25 cellular contexts compared by ENCODE assay signal in genomic region chr7:104807676-104808075, GRCh38.
"Had no signal": no experiment of that assay in that cellular context is flagged by ENCODE, and none has a peak within 500 bp of the region (broad histone marks: within the 10 kb centered on the region; RNA-seq: fewer than 3 reads in every experiment).

No MANE protein-coding gene starts in this region.

- H3K4me3 ChIP-seq: ovary, psoas muscle, right lobe of liver, sigmoid colon, stomach, thoracic aorta, thyroid gland, tibial nerve, upper lobe of left lung, vagina had no signal

- H3K79me2 ChIP-seq: parathyroid adenoma had no signal

- H2AFZ ChIP-seq: parathyroid adenoma had no signal

- DNase-seq: nephron progenitor cell; occipital lobe; ovary; posterior cingulate gyrus; psoas muscle; right cardiac atrium; right lobe of liver; sigmoid colon; small intestine; stimulated activated CD4-positive, alpha-beta T cell treated with anti-CD3 and anti-CD28 coated beads, Interleukin-15, amount 100 ng/mL, for 24 hours; stimulated activated CD4-positive, alpha-beta T cell treated with anti-CD3 and anti-CD28 coated beads, Interleukin-2, amount 100 ng/mL, for 24 hours; stimulated activated CD4-positive, alpha-beta T cell treated with anti-CD3 and anti-CD28 coated beads, Interleukin-2, amount 100 ng/mL, for 48 hours; stimulated activated CD4-positive, alpha-beta T cell treated with anti-CD3 and anti-CD28 coated beads, Interleukin-4, amount 100 ng/mL, for 24 hours; stimulated activated naive B cell treated with anti-CD40 and anti-IgM and Interleukin-4, amounts not matched to agents 10 μg/mL and 1 μg/mL and 100 μg/mL, for 72 hours; stimulated activated naive CD4-positive, alpha-beta T cell treated with Interleukin-2 at 50 U/mL for 16 hours; stomach; thyroid gland; trophoblast cell; upper lobe of left lung had no signal

- H3K36me3 ChIP-seq: ovary, right lobe of liver, sigmoid colon, stomach, thoracic aorta, thyroid gland, tibial nerve, upper lobe of left lung, vagina had no signal

- H3K9ac ChIP-seq: parathyroid adenoma had no signal

- H3K27me3 ChIP-seq: ovary, right lobe of liver, sigmoid colon, stomach, thyroid gland, tibial nerve, upper lobe of left lung, vagina had no signal

- H3K4me1 ChIP-seq: parathyroid adenoma, psoas muscle, right lobe of liver, sigmoid colon, stomach, thyroid gland, tibial nerve, upper lobe of left lung, vagina had no signal

- H3K9me3 ChIP-seq: ovary, psoas muscle, right lobe of liver, stomach, thoracic aorta, thyroid gland, tibial nerve, upper lobe of left lung, vagina had no signal

- H3K27ac ChIP-seq: ovary, parathyroid adenoma, psoas muscle, right lobe of liver, sigmoid colon, stomach, thoracic aorta, thyroid gland, tibial nerve, upper lobe of left lung, vagina had no signal

- ATAC-seq: natural killer cell treated with Interleukin-12 subunit alpha and Interleukin-12 subunit beta and Interleukin-15 and Interleukin-18, amount 100 ng/mL, for 72 hours; psoas muscle; right cardiac atrium; right lobe of liver; stimulated activated effector memory CD8-positive, alpha-beta T cell treated with anti-CD3 and anti-CD28 coated beads, Interleukin-12 subunit alpha, Interleukin-12 subunit beta, amount 100 ng/mL, for 72 hours; stimulated activated naive B cell treated with anti-CD40 and anti-IgM and Interleukin-4, amounts not matched to agents 10 μg/mL and 1 μg/mL and 100 μg/mL, for 72 hours had no signal
